Comparison of ENCODE assay signal across 1 cellular context in the genomic region with DNA sequence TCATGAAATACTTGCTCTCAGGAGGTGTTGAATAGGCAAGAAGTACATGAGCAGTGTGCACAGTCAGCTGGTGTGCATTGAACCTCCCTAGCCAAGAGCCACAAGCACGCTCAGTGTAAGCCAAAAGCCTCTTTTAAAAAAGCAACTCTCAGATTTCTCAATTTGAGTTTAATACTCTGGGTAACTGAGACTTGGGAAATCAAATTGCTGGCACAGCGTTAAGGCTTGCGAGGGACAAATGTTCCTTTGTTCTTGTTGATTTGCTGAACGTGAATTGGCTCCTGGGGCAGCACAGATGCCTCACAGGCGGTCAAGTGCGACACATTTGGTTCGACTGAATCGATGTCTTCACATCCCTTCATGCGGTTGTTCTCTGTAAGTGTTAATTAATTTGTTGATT.
TF ChIP-seq lines count a peak whose summit lies in the region.

A gene (plus strand): TSS at position 202 of the 400 bp plus-strand sequence. CDS start 159 bp downstream, at position 361.

TF ChIP-seq in SK-N-SH, 30 proteins besides CTCF, POLR2A, EP300 and RAD21 (continued from another document):
- TF ChIP-seq, protein P1, sequence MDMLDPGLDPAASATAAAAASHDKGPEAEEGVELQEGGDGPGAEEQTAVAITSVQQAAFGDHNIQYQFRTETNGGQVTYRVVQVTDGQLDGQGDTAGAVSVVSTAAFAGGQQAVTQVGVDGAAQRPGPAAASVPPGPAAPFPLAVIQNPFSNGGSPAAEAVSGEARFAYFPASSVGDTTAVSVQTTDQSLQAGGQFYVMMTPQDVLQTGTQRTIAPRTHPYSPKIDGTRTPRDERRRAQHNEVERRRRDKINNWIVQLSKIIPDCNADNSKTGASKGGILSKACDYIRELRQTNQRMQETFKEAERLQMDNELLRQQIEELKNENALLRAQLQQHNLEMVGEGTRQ (IDR thresholded peaks at IDR 0.05; ENCODE audit: borderline replicate concordance, low read depth, low read length), result no peak
